ENCODE assay signal across 8 cellular contexts in the genomic region with DNA sequence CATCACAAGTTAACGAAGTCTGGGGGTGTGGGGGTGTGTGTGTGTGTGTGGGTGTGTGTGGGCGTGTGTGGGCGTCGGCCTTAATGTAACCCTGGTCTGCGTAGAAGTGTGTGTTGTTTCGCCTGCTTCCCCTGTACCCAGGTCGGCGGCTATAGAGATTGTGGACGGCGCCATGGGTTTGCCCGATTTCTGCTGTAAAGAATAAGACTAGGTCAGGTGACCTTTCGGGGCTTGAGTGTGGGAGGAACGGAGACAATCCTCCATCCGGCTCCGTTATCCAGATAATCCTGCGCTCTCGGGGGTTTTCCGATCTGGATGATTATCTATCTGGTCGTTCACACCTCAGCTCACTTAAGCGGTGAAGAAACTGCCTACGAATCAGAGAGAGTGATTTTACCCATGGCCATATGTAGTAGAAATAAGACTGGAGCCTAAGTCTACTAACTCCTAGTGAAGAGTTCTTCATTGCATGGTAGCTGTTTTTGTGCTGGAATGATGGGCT. TPM values are rescaled to one million over a fixed set of nuclear protein-coding genes. Genes with fewer than 3 reads are reported as not detected.
DNase-seq lines count a peak whose midpoint lies in the region; ATAC-seq and TF ChIP-seq lines count a peak whose summit lies in the region.

No MANE protein-coding gene starts in this region.

- peaks cover 8% of the 10 kb centered on the region; the same call in 1 of the 2 replicates for H4K20me1 ChIP-seq in PC-3 (ENCODE audit: low read length)

- H3K9me2 ChIP-seq in PC-3 (replicated peaks; ENCODE audit: low read length): no peaks in the 10 kb centered on the region

- ATAC-seq in HG03045 (IDR thresholded peaks at IDR 0.05; ENCODE audit: unreplicated experiment): peak; percentile 13
- ATAC-seq in PC-3: peak; percentile 27
- ATAC-seq in right cardiac atrium: peak; percentile 42 to 61
- peak; percentile 49 for ATAC-seq in sciatic nerve

- H3K4me3 ChIP-seq in PC-3 (ENCODE audit: low read length): peak overlapping the region; percentile 89
- H3K4me3 ChIP-seq in right cardiac atrium (ENCODE audit: low read length): peak overlapping the region; percentile 95

- peak overlapping the region; percentile 92 for H3K9ac ChIP-seq in PC-3 (ENCODE audit: low read length)

- H3K27me3 Mint-ChIP-seq in activated naive CD8-positive, alpha-beta T cell: no peaks in the 10 kb centered on the region

- no peaks in the 10 kb centered on the region for H3K9me3 Mint-ChIP-seq in activated naive CD8-positive, alpha-beta T cell (ENCODE audit: low read depth)

- H3K79me2 ChIP-seq in PC-3 (ENCODE audit: low read length): peaks cover 96% of the 10 kb centered on the region

- H3K9me3 ChIP-seq in PC-3 (ENCODE audit: low read length) (no peaks in the 10 kb centered on the region), right cardiac atrium (ENCODE audit: control insufficient read depth, low read length) (no peaks in the 10 kb centered on the region)

- TF ChIP-seq CTCF in PC-3 (conservative IDR thresholded peaks at IDR 0.05; ENCODE audit: low read depth, low read length): no peak

- H3K36me3 ChIP-seq in PC-3 (ENCODE audit: low read depth, low read length): 0 out of 2 replicates have a peak, but pooled peaks cover under 1% of the 10 kb centered on the region

- CTCF ChIA-PET in PC-3 (lab: Charles Lee): interaction anchor here (0.6 kb wide), 1 partner anchor 882 kb away, joined by 4 read pairs; no protein-coding TSS in a partner anchor

- peak overlapping the region; percentile 90 for H3K4me2 ChIP-seq in PC-3 (ENCODE audit: low read length)

- peaks cover 60% of the 10 kb centered on the region for H3K4me1 Mint-ChIP-seq in activated naive CD8-positive, alpha-beta T cell (ENCODE audit: low read depth)

- BruUV-seq in PC-3 (replicated peaks; lab: Mats Ljungman, UMichigan): TSS peak; percentile 65

- WGBS in right cardiac atrium: 0% methylated on average over 21 of the region's 21 CpGs

- peak overlapping the region; percentile 99 for H3K4me3 Mint-ChIP-seq in activated naive CD8-positive, alpha-beta T cell

- H3K4me1 ChIP-seq in PC-3 (ENCODE audit: insufficient read depth, low read length): peaks cover 27% of the 10 kb centered on the region
- H3K4me1 ChIP-seq in right cardiac atrium (ENCODE audit: control insufficient read depth, insufficient read depth, low read length): no peaks in the 10 kb centered on the region

- H3K27me3 ChIP-seq in PC-3 (ENCODE audit: low read length) (no peaks in the 10 kb centered on the region), right cardiac atrium (ENCODE audit: control insufficient read depth, insufficient read depth) (no peaks in the 10 kb centered on the region)

- POLR2A ChIA-PET in PC-3 (lab: Charles Lee; ENCODE audit: unreplicated experiment): no interaction called here

- peak overlapping the region; percentile 87 for H2AFZ ChIP-seq in PC-3 (ENCODE audit: low read length)

- DNase-seq in activated T-cell treated with anti-CD3 and anti-CD28 coated beads for 1 hour (ENCODE audit: low read depth) (peak; percentile 47), PC-3 (peak; percentile 25), right cardiac atrium (peak in 2 of 3 donors; percentile 33 to 72), sciatic nerve (ENCODE audit: low spot score) (peak; percentile 60), UCSD-AML1 (lab: John Stamatoyannopoulos, UW; ENCODE audit: unreplicated experiment) (no peak)
- DNase-seq in activated T-cell treated with anti-CD3 and anti-CD28 coated beads, Interleukin-2, amount 50 U/mL, for 1 hour: no peak

- H3K27ac ChIP-seq in PC-3 (ENCODE audit: low read length) (peak overlapping the region; percentile 85), right cardiac atrium (ENCODE audit: low read length) (peak overlapping the region; percentile 97)

- H3K27ac Mint-ChIP-seq in activated naive CD8-positive, alpha-beta T cell: peak overlapping the region; percentile 100

- no peaks in the 10 kb centered on the region for H3K36me3 Mint-ChIP-seq in activated naive CD8-positive, alpha-beta T cell

- H3F3A ChIP-seq in PC-3 (ENCODE audit: low read length, unreplicated experiment): no peaks in the 10 kb centered on the region

- intact Hi-C loops in PC-3 (cut with micrococcal nuclease): loop anchor here (1.0 kb wide), 1 partner anchor 85 kb away; no protein-coding TSS in a partner anchor
- intact Hi-C loops in right cardiac atrium (cut with DNase I): no loop called here
- intact Hi-C loops in sciatic nerve (cut with DNase I): loop anchor here (10.0 kb wide), 1 partner anchor 80 kb away; no protein-coding TSS in a partner anchor

RNA-seq across cellular contexts. Expression of a gene that starts 0.5 kb away (rescaled TPM):
- total RNA-seq in PC-3 (2014; rRNA removed): 58.3 and 72.3 TPM in 2 replicates
- total RNA-seq in right cardiac atrium: 100 to 1,000 TPM; 750 to 992 (median 857) TPM
- polyA plus RNA-seq in right cardiac atrium: 918 TPM
- 85.6 TPM for total RNA-seq in sciatic nerve

RNA-seq across cellular contexts. Expression of a gene that starts 0.8 kb away (rescaled TPM):
- 128 and 131 TPM in 2 replicates for total RNA-seq in PC-3 (2014; rRNA removed)
- 100 to 1,000 TPM; 329 to 410 (median 375) TPM for total RNA-seq in right cardiac atrium
- polyA plus RNA-seq in right cardiac atrium: 307 TPM
- total RNA-seq in sciatic nerve: 107 TPM

Comparison
In these comparisons a context has a peak if more than half of its experiments do, and no peak if none do; other contexts are left out.
1. DNase-seq: peak in activated T-cell treated with anti-CD3 and anti-CD28 coated beads for 1 hour (single experiment), PC-3 (single experiment), right cardiac atrium (2 of 3) and sciatic nerve (single experiment); none in activated T-cell treated with anti-CD3 and anti-CD28 coated beads, Interleukin-2, amount 50 U/mL, for 1 hour (single experiment) and UCSD-AML1 (single experiment).
2. intact Hi-C loops: an anchor here in PC-3 (1.0 kb wide) and sciatic nerve (10.0 kb wide); none called in right cardiac atrium.
3. Peak in every context shown above with its lines, with median percentiles within 50 percentile points of each other: ATAC-seq.